Comparison of ENCODE assay signal across 16 cellular contexts in genomic region chr5:78644741-78645300, GRCh38. TPM values are rescaled to one million over a fixed set of nuclear protein-coding genes. Genes with fewer than 3 reads are reported as not detected.
DNase-seq lines count a peak whose midpoint lies in the region; ATAC-seq and TF ChIP-seq lines count a peak whose summit lies in the region.
"Had no signal": no experiment of that assay in that cellular context is flagged by ENCODE, and none has a peak within 500 bp of the region (broad histone marks: within the 10 kb centered on the region; RNA-seq: fewer than 3 reads in every experiment).

No MANE protein-coding gene starts in this region.

- H3K27ac Mint-ChIP-seq in nephron progenitor cell, result peak overlapping the region; percentile 95
- no peak overlapping the region for H3K27ac Mint-ChIP-seq in stimulated activated effector memory CD8-positive, alpha-beta T cell treated with anti-CD3 and anti-CD28 coated beads, Interleukin-12 subunit alpha, Interleukin-12 subunit beta, amount 100 ng/mL, for 72 hours
- H3K27ac Mint-ChIP-seq: activated T-helper 1 cell treated with anti-CD3 and anti-CD28 coated beads, Interleukin-12 subunit alpha, Interleukin-12 subunit beta, Interleukin-2, Interleukin-4 antibody, amounts not matched to agents 30 ng/mL and 10 ng/mL and 1 ng/mL, durations not matched to agents 14 hours and 24 hours and 36 hours; stimulated activated naive CD8-positive, alpha-beta T cell treated with anti-CD3 and anti-CD28 coated beads, Interleukin-15, amount 100 ng/mL, for 72 hours had no signal

- peaks cover 2% of the 10 kb centered on the region for H3K27me3 Mint-ChIP-seq in nephron progenitor cell (ENCODE audit: low read depth, poor library complexity)

- TF ChIP-seq CTCF in nephron progenitor cell (IDR thresholded peaks at IDR 0.05), result no peak

- peaks cover 79% of the 10 kb centered on the region for H3K4me1 Mint-ChIP-seq in nephron progenitor cell
- peaks cover 13% of the 10 kb centered on the region for H3K4me1 Mint-ChIP-seq in stimulated activated effector memory CD8-positive, alpha-beta T cell treated with anti-CD3 and anti-CD28 coated beads, Interleukin-12 subunit alpha, Interleukin-12 subunit beta, amount 100 ng/mL, for 72 hours

- H3K9me3 Mint-ChIP-seq in nephron progenitor cell, result no peaks in the 10 kb centered on the region
- H3K9me3 Mint-ChIP-seq in stimulated activated effector memory CD8-positive, alpha-beta T cell treated with anti-CD3 and anti-CD28 coated beads, Interleukin-12 subunit alpha, Interleukin-12 subunit beta, amount 100 ng/mL, for 72 hours, result no peaks in the 10 kb centered on the region
- H3K9me3 Mint-ChIP-seq: activated T-helper 1 cell treated with anti-CD3 and anti-CD28 coated beads, Interleukin-12 subunit alpha, Interleukin-12 subunit beta, Interleukin-2, Interleukin-4 antibody, amounts not matched to agents 30 ng/mL and 10 ng/mL and 1 ng/mL, durations not matched to agents 14 hours and 24 hours and 36 hours; central memory CD8-positive, alpha-beta T cell; stimulated activated naive CD8-positive, alpha-beta T cell treated with anti-CD3 and anti-CD28 coated beads, Interleukin-15, amount 100 ng/mL, for 72 hours had no signal

- in situ Hi-C loops in SK-MEL-5 (cut with HindIII; ENCODE audit: low pct_unique_long_range_greater_than_20kb, low sequenced_read_pairs), result loop anchor here (25.0 kb wide), 1 partner anchor 108 kb away; no protein-coding TSS in a partner anchor

- DNase-seq in ELF-1 (ENCODE audit: low read depth, low spot score), result peak; percentile 53
- peak; percentile 42 for DNase-seq in SK-MEL-5 (ENCODE audit: low read depth, low spot score)
- DNase-seq in dedifferentiated amniotic fluid mesenchymal stem cell (ENCODE audit: extremely low spot score), result peak; percentile 70
- DNase-seq in nephron progenitor cell, result no peak
- DNase-seq in stimulated activated effector memory CD8-positive, alpha-beta T cell treated with anti-CD3 and anti-CD28 coated beads, Interleukin-12 subunit alpha, Interleukin-12 subunit beta, amount 100 ng/mL, for 72 hours (ENCODE audit: low spot score in 2 of 2), result no peak
- no peak for DNase-seq in middle frontal gyrus (ENCODE audit: extremely low spot score, low spot score)
- no peak for DNase-seq in mucosa of gallbladder (ENCODE audit: low spot score)
- DNase-seq: HCEC 1CT; NCI-H1105; NCI-H526 treated with DMSO at 0.1 percent for 48 hours; SHP77 treated with DMSO at 0.1 percent for 48 hours; stimulated activated naive CD8-positive, alpha-beta T cell treated with anti-CD3 and anti-CD28 coated beads, Interleukin-15, amount 100 ng/mL, for 72 hours had no signal

- ATAC-seq in stimulated activated effector memory CD8-positive, alpha-beta T cell treated with anti-CD3 and anti-CD28 coated beads, Interleukin-12 subunit alpha, Interleukin-12 subunit beta, amount 100 ng/mL, for 72 hours, result no peak
- ATAC-seq in GM19467 (IDR thresholded peaks at IDR 0.05; ENCODE audit: unreplicated experiment), result no peak
- ATAC-seq: stimulated activated naive CD8-positive, alpha-beta T cell treated with anti-CD3 and anti-CD28 coated beads, Interleukin-15, amount 100 ng/mL, for 72 hours had no signal

- H3K4me3 Mint-ChIP-seq in nephron progenitor cell, result peak overlapping the region; percentile 96
- H3K4me3 Mint-ChIP-seq in stimulated activated effector memory CD8-positive, alpha-beta T cell treated with anti-CD3 and anti-CD28 coated beads, Interleukin-12 subunit alpha, Interleukin-12 subunit beta, amount 100 ng/mL, for 72 hours, result no peak overlapping the region
- H3K4me3 Mint-ChIP-seq: activated T-helper 1 cell treated with anti-CD3 and anti-CD28 coated beads, Interleukin-12 subunit alpha, Interleukin-12 subunit beta, Interleukin-2, Interleukin-4 antibody, amounts not matched to agents 30 ng/mL and 10 ng/mL and 1 ng/mL, durations not matched to agents 14 hours and 24 hours and 36 hours; central memory CD8-positive, alpha-beta T cell; stimulated activated naive CD8-positive, alpha-beta T cell treated with anti-CD3 and anti-CD28 coated beads, Interleukin-15, amount 100 ng/mL, for 72 hours had no signal

- peaks cover 22% of the 10 kb centered on the region for H3K36me3 Mint-ChIP-seq in nephron progenitor cell (ENCODE audit: low read depth)
- no peaks in the 10 kb centered on the region for H3K36me3 Mint-ChIP-seq in stimulated activated effector memory CD8-positive, alpha-beta T cell treated with anti-CD3 and anti-CD28 coated beads, Interleukin-12 subunit alpha, Interleukin-12 subunit beta, amount 100 ng/mL, for 72 hours

RNA-seq across cellular contexts. Expression of gene LHFPL2, which starts 3.8 kb away (rescaled TPM):
- total RNA-seq in SK-MEL-5 (2014; rRNA removed; shearing (Covaris generic)), result 57.2 and 58.0 TPM in 2 replicates
- polyA plus RNA-seq in SK-MEL-5 (2015; cell fraction: cytosol; rRNA removed), result 37.3 and 76.5 TPM in 2 replicates
- 41.1 and 55.8 TPM in 2 replicates for polyA plus RNA-seq in SK-MEL-5 (2015; cell fraction: nucleus; rRNA removed)
- 22.5 TPM for total RNA-seq in mucosa of gallbladder
- total RNA-seq: T-helper 2 cell treated with Interferon-gamma antibody and Interleukin-4, amounts not matched to agents 100 ng/mL and 5 ng/mL, for 36 hours had no signal

Comparison
In these comparisons a context has a peak if more than half of its experiments do, and no peak if none do; other contexts are left out.
1. DNase-seq: peak in ELF-1 (single experiment), SK-MEL-5 (single experiment) and dedifferentiated amniotic fluid mesenchymal stem cell (single experiment); none in nephron progenitor cell (single experiment), stimulated activated effector memory CD8-positive, alpha-beta T cell treated with anti-CD3 and anti-CD28 coated beads, Interleukin-12 subunit alpha, Interleukin-12 subunit beta, amount 100 ng/mL, for 72 hours (0 of 2), middle frontal gyrus (single experiment) and mucosa of gallbladder (single experiment).